ENCODE assay signal across 9 cellular contexts in genomic region chr2:7014201-7014640, GRCh38.
DNase-seq lines count a peak whose midpoint lies in the region; ATAC-seq, FAIRE-seq and TF ChIP-seq lines count a peak whose summit lies in the region.
"Had no signal": no experiment of that assay in that cellular context is flagged by ENCODE, and none has a peak within 500 bp of the region (broad histone marks: within the 10 kb centered on the region; RNA-seq: fewer than 3 reads in every experiment).

No MANE protein-coding gene starts in this region.

- peak; percentile 65 for TF ChIP-seq CTCF in CD14-positive monocyte (IDR thresholded peaks at IDR 0.05)
- TF ChIP-seq CTCF in NB4 (IDR thresholded peaks at IDR 0.05; ENCODE audit: low read depth, low read length): peak; percentile 64
- peak; percentile 10 to 49 (median 38) for TF ChIP-seq CTCF in keratinocyte (optimal IDR thresholded peaks at IDR 0.05 in 1 of 3, IDR thresholded peaks at IDR 0.05 in 1 of 3, conservative IDR thresholded peaks at IDR 0.05 in 1 of 3; ENCODE audit: extremely low read depth in 1 of 3, insufficient read depth in 2 of 3, low read length in 3 of 3)

- H3K4me2 ChIP-seq in keratinocyte (ENCODE audit: control insufficient read depth, extremely low read depth, insufficient read depth, low read depth, low read length): no peak overlapping the region

- H3K9me3 Mint-ChIP-seq in CD14-positive monocyte: no peaks in the 10 kb centered on the region
- H3K9me3 Mint-ChIP-seq in activated T-helper 2 cell treated with anti-CD3 and anti-CD28 coated beads, Interferon-gamma antibody, Interleukin-2, Interleukin-4, amounts not matched to agents 10 μg/mL and 5 μg/mL and 100 μg/mL, durations not matched to agents 14 hours and 24 hours and 36 hours: no peaks in the 10 kb centered on the region
- H3K9me3 Mint-ChIP-seq: stimulated activated naive CD8-positive, alpha-beta T cell treated with anti-CD3 and anti-CD28 coated beads, Interleukin-15, Interleukin-2, amounts not matched to agents 100 ng/mL and 50 ng/mL, for 24 hours had no signal

- H3K9me3 ChIP-seq in keratinocyte (ENCODE audit: control insufficient read depth, low read depth, low read length): no peaks in the 10 kb centered on the region

- no peak for ATAC-seq in HG03039 (IDR thresholded peaks at IDR 0.05; ENCODE audit: unreplicated experiment)

- H4K20me1 ChIP-seq in keratinocyte (ENCODE audit: control insufficient read depth, extremely low read depth, insufficient read depth, low read length): no peaks in the 10 kb centered on the region

- H3K4me3 Mint-ChIP-seq in CD14-positive monocyte: no peak overlapping the region
- H3K4me3 Mint-ChIP-seq in activated T-helper 2 cell treated with anti-CD3 and anti-CD28 coated beads, Interferon-gamma antibody, Interleukin-2, Interleukin-4, amounts not matched to agents 10 μg/mL and 5 μg/mL and 100 μg/mL, durations not matched to agents 14 hours and 24 hours and 36 hours (ENCODE audit: low read depth): no peak overlapping the region
- H3K4me3 Mint-ChIP-seq: stimulated activated naive CD8-positive, alpha-beta T cell treated with anti-CD3 and anti-CD28 coated beads, Interleukin-15, Interleukin-2, amounts not matched to agents 100 ng/mL and 50 ng/mL, for 24 hours had no signal

- DNase-seq in CD14-positive monocyte (ENCODE audit: low spot score) (no peak), GM19240 (ENCODE audit: insufficient read length, low spot score) (peak; percentile 12), NB4 (ENCODE audit: low read depth) (peak; percentile 70), keratinocyte (ENCODE audit: low read depth, low spot score) (no peak), AG08396 (ENCODE audit: low spot score) (no peak)
- peak; percentile 13 for DNase-seq in activated T-helper 2 cell treated with anti-CD3 and anti-CD28 coated beads, Interferon-gamma antibody, Interleukin-2, Interleukin-4, amounts not matched to agents 10 μg/mL and 5 μg/mL and 100 μg/mL, durations not matched to agents 14 hours and 24 hours and 36 hours (ENCODE audit: low spot score)
- no peak for DNase-seq in effector CD8-positive, alpha-beta T cell (lab: John Stamatoyannopoulos, UW)

- no peak overlapping the region for H3K9ac ChIP-seq in keratinocyte (ENCODE audit: control insufficient read depth, extremely low read depth, insufficient read depth, low read length)

- H3K4me1 ChIP-seq in keratinocyte (ENCODE audit: control insufficient read depth, extremely low read depth, insufficient read depth, low read length): peaks cover 7% of the 10 kb centered on the region

- H2AFZ ChIP-seq in keratinocyte (ENCODE audit: control insufficient read depth, low read length): no peak overlapping the region

- H3K27me3 Mint-ChIP-seq in CD14-positive monocyte (ENCODE audit: low read depth in 3 of 3): no peaks in the 10 kb centered on the region
- H3K27me3 Mint-ChIP-seq in activated T-helper 2 cell treated with anti-CD3 and anti-CD28 coated beads, Interferon-gamma antibody, Interleukin-2, Interleukin-4, amounts not matched to agents 10 μg/mL and 5 μg/mL and 100 μg/mL, durations not matched to agents 14 hours and 24 hours and 36 hours (ENCODE audit: low read depth): no peaks in the 10 kb centered on the region
- H3K27me3 Mint-ChIP-seq: stimulated activated naive CD8-positive, alpha-beta T cell treated with anti-CD3 and anti-CD28 coated beads, Interleukin-15, Interleukin-2, amounts not matched to agents 100 ng/mL and 50 ng/mL, for 24 hours had no signal

- H3K79me2 ChIP-seq in keratinocyte (ENCODE audit: control insufficient read depth, insufficient read depth, low read length): no peaks in the 10 kb centered on the region

- no peak for FAIRE-seq in keratinocyte (lab: Jason Lieb, UNC)

- H3K36me3 Mint-ChIP-seq in CD14-positive monocyte: peaks cover 0 to 3% of the 10 kb centered on the region in 2 donors
- H3K36me3 Mint-ChIP-seq in activated T-helper 2 cell treated with anti-CD3 and anti-CD28 coated beads, Interferon-gamma antibody, Interleukin-2, Interleukin-4, amounts not matched to agents 10 μg/mL and 5 μg/mL and 100 μg/mL, durations not matched to agents 14 hours and 24 hours and 36 hours (ENCODE audit: low read depth): peaks cover 14% of the 10 kb centered on the region

- no peak for TF ChIP-seq POLR2A in NB4 (IDR thresholded peaks at IDR 0.05; ENCODE audit: extremely low read depth, insufficient read length)

- no peaks in the 10 kb centered on the region for H3K36me3 ChIP-seq in keratinocyte (ENCODE audit: control insufficient read depth in 2 of 2, extremely low read depth in 1 of 2, insufficient read depth in 2 of 2, low read length in 2 of 2)

- H3K27me3 ChIP-seq in keratinocyte (ENCODE audit: control insufficient read depth, extremely low read depth, insufficient read depth, low read length): peaks cover 3% of the 10 kb centered on the region

- H3K27ac ChIP-seq in keratinocyte (ENCODE audit: control insufficient read depth, insufficient read depth, low read length): no peak overlapping the region

- no peak overlapping the region for H3K4me3 ChIP-seq in NB4 (ENCODE audit: low read depth, low read length)
- H3K4me3 ChIP-seq in keratinocyte (ENCODE audit: control insufficient read depth in 2 of 3, extremely low read depth in 1 of 3, insufficient read depth in 2 of 3, low read depth in 1 of 3, low read length in 3 of 3): no peak overlapping the region

- intact Hi-C loops in CD14-positive monocyte (cut with micrococcal nuclease): loop anchor here in 1 of 2 donors (5.0 kb wide), 1 partner anchor 92 kb away; no protein-coding TSS in a partner anchor
- intact Hi-C loops in activated T-helper 2 cell treated with anti-CD3 and anti-CD28 coated beads, Interferon-gamma antibody, Interleukin-2, Interleukin-4, amounts not matched to agents 10 μg/mL and 5 μg/mL and 100 μg/mL, durations not matched to agents 14 hours and 24 hours and 36 hours (cut with micrococcal nuclease): loop anchor here (5.0 kb wide), 2 partner anchors 97 to 117 kb away; partner anchors contain the start of gene RNF144A

- dilution Hi-C loops in keratinocyte (cut with MboI; ENCODE audit: extremely low pct_ligation_motif_present, low sequenced_read_pairs): no loop called here

- H3K27ac Mint-ChIP-seq in CD14-positive monocyte: peak overlapping the region in 1 of 7 donors; percentile 0
- H3K27ac Mint-ChIP-seq in activated T-helper 2 cell treated with anti-CD3 and anti-CD28 coated beads, Interferon-gamma antibody, Interleukin-2, Interleukin-4, amounts not matched to agents 10 μg/mL and 5 μg/mL and 100 μg/mL, durations not matched to agents 14 hours and 24 hours and 36 hours: no peak overlapping the region
- H3K27ac Mint-ChIP-seq: stimulated activated naive CD8-positive, alpha-beta T cell treated with anti-CD3 and anti-CD28 coated beads, Interleukin-15, Interleukin-2, amounts not matched to agents 100 ng/mL and 50 ng/mL, for 24 hours had no signal

- H3K9me1 ChIP-seq in keratinocyte (ENCODE audit: control insufficient read depth, extremely low read depth, insufficient read depth, low read length): no peaks in the 10 kb centered on the region

- H3K4me1 Mint-ChIP-seq in CD14-positive monocyte: peaks cover 30% of the 10 kb centered on the region
- H3K4me1 Mint-ChIP-seq in activated T-helper 2 cell treated with anti-CD3 and anti-CD28 coated beads, Interferon-gamma antibody, Interleukin-2, Interleukin-4, amounts not matched to agents 10 μg/mL and 5 μg/mL and 100 μg/mL, durations not matched to agents 14 hours and 24 hours and 36 hours (ENCODE audit: low read depth): peaks cover 26% of the 10 kb centered on the region

Comparison
In these comparisons a context has a peak if more than half of its experiments do, and no peak if none do; other contexts are left out.
1. DNase-seq: peak in GM19240 (single experiment), NB4 (single experiment) and activated T-helper 2 cell treated with anti-CD3 and anti-CD28 coated beads, Interferon-gamma antibody, Interleukin-2, Interleukin-4, amounts not matched to agents 10 μg/mL and 5 μg/mL and 100 μg/mL, durations not matched to agents 14 hours and 24 hours and 36 hours (single experiment); none in CD14-positive monocyte (single experiment), keratinocyte (single experiment), AG08396 (single experiment) and effector CD8-positive, alpha-beta T cell (single experiment).
2. Peak in every context shown above with its lines, with median percentiles within 50 percentile points of each other: CTCF ChIP-seq.